Comparison of ENCODE assay signal across 15 cellular contexts in the genomic region with DNA sequence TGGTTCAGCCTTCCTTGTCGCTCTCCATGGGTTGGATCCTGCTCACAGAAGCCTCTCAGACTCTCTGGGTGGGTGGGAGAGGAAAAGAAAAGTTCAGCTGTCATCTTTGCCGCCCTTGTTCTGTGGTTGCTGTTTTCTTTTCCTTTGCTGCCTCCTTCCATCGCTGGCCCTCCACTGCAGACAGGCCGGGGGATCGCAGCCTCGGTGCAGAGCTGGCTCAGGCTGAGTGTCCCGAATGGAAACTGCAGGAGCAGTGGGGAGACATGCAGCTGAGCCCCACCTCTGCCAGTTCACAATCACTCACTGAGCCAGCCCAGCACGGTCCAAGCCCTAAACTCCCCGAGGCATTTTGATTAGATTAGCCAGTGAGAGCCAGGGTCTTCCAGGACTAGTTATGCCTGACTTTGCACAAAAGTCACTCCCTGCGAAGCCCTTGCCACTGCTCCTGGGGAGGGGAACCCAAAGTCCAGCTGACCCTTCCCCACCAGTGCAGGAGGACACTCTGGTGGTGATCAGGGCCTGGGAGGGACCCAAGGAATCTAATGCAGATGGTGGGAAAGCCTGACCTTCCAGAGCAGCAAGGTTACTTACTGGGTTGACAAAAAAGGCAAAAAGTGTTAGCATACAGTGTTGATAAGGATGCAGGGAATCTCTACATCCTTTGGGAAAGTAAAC. TPM values are rescaled to one million over a fixed set of nuclear protein-coding genes. Genes with fewer than 3 reads are reported as not detected.
DNase-seq lines count a peak whose midpoint lies in the region; ATAC-seq and TF ChIP-seq lines count a peak whose summit lies in the region.
"Had no signal": no experiment of that assay in that cellular context is flagged by ENCODE, and none has a peak within 500 bp of the region (broad histone marks: within the 10 kb centered on the region; RNA-seq: fewer than 3 reads in every experiment).

No MANE protein-coding gene starts in this region.

- H3K4me1 Mint-ChIP-seq in WTC11 (peaks cover 48% of the 10 kb centered on the region), endothelial cell (ENCODE audit: unreplicated experiment) (peaks cover 37% of the 10 kb centered on the region), nephron (peaks cover 30% of the 10 kb centered on the region)

- H3K36me3 ChIP-seq in ES-I3 (ENCODE audit: insufficient read depth, low read length) = no peaks in the 10 kb centered on the region

- ATAC-seq in WTC11 = peak; percentile 11
- ATAC-seq in sciatic nerve = no peak
- no peak for ATAC-seq in HG03457 (IDR thresholded peaks at IDR 0.05; ENCODE audit: unreplicated experiment)
- ATAC-seq: PC-3 had no signal

- intact Hi-C loops in sciatic nerve (cut with DNase I) = no loop called here

- H3K9me3 Mint-ChIP-seq in WTC11 (no peaks in the 10 kb centered on the region), endothelial cell (ENCODE audit: unreplicated experiment) (no peaks in the 10 kb centered on the region), nephron (peaks cover 4% of the 10 kb centered on the region)

- peak overlapping the region; percentile 25; the same call in 1 of the 2 replicates for H3K9ac ChIP-seq in ES-I3 (ENCODE audit: low read depth, low read length)

- H3K9me3 ChIP-seq in ES-I3 (ENCODE audit: control insufficient read depth, insufficient read depth, low read length) = no peaks in the 10 kb centered on the region
- H3K9me3 ChIP-seq: Caco-2 had no signal

- H3K27ac Mint-ChIP-seq in WTC11 (no peak overlapping the region), endothelial cell (ENCODE audit: unreplicated experiment) (no peak overlapping the region), nephron (no peak overlapping the region)

- H3K27me3 Mint-ChIP-seq in WTC11 (ENCODE audit: low read depth) (peaks cover 98% of the 10 kb centered on the region), endothelial cell (ENCODE audit: unreplicated experiment) (peaks cover 17% of the 10 kb centered on the region), nephron (ENCODE audit: low read depth) (peaks cover 90% of the 10 kb centered on the region)

- TF ChIP-seq CTCF in WTC11 (IDR thresholded peaks at IDR 0.05) (no peak), endothelial cell (IDR thresholded peaks at IDR 0.05; ENCODE audit: unreplicated experiment) (no peak), nephron (IDR thresholded peaks at IDR 0.05; ENCODE audit: unreplicated experiment in 3 of 3) (peak in 2 of 3 experiments; percentile 13 to 33)

- peaks cover 6% of the 10 kb centered on the region; the same call in 1 of the 2 replicates for H3K4me1 ChIP-seq in ES-I3 (ENCODE audit: insufficient read depth, low read length)
- H3K4me1 ChIP-seq: Caco-2 had no signal

- CTCF ChIA-PET in WTC11 (lab: Charles Lee) = interaction anchor here (0.7 to 4.0 kb wide), 9 partner anchors 10 to 571 kb away, joined by 3 to 21 read pairs (median 4); no protein-coding TSS in a partner anchor

- no peaks in the 10 kb centered on the region for H3K36me3 Mint-ChIP-seq in WTC11
- peaks cover 5% of the 10 kb centered on the region for H3K36me3 Mint-ChIP-seq in endothelial cell (ENCODE audit: low read depth, unreplicated experiment)
- H3K36me3 Mint-ChIP-seq in nephron (ENCODE audit: low read depth) = no peaks in the 10 kb centered on the region

- peak; percentile 35 for DNase-seq in WTC11 (ENCODE audit: low spot score)
- DNase-seq in endothelial cell (ENCODE audit: low spot score) = peak; percentile 16
- no peak for DNase-seq in NCI-H1092 (lab: John Stamatoyannopoulos, UW)
- no peak for DNase-seq in medulla oblongata (ENCODE audit: extremely low spot score)
- no peak for DNase-seq in sciatic nerve (ENCODE audit: low spot score)
- DNase-seq: Caco-2, HCEC 1CT, NCI-H146, NCI-H2081 treated with DMSO at 0.1 percent for 48 hours, NCI-H2227 treated with DMSO at 0.1 percent for 48 hours, NCI-H526 treated with DMSO at 0.1 percent for 48 hours, PC-3 had no signal

- POLR2A ChIA-PET in WTC11 (lab: Charles Lee) = no interaction called here

- H3K4me3 Mint-ChIP-seq in WTC11 = peak overlapping the region; percentile 18; the same call in 1 of the 2 replicates
- peak overlapping the region; percentile 22 for H3K4me3 Mint-ChIP-seq in endothelial cell (ENCODE audit: unreplicated experiment)
- H3K4me3 Mint-ChIP-seq in nephron = no peak overlapping the region

TF ChIP-seq in WTC11, 78 proteins besides CTCF, POLR2A, EP300 and RAD21 (continues in another document):
- TF ChIP-seq RELA (CRISPR knock-in tag; IDR thresholded peaks at IDR 0.05; ENCODE audit: borderline replicate concordance) (no peak), GTF2I (CRISPR knock-in tag; conservative IDR thresholded peaks at IDR 0.05) (no peak), CREM (CRISPR knock-in tag; IDR thresholded peaks at IDR 0.05) (no peak), NFE2L1 (CRISPR knock-in tag; IDR thresholded peaks at IDR 0.05) (no peak), NR2C2 (CRISPR knock-in tag; IDR thresholded peaks at IDR 0.05) (no peak), NFYB (CRISPR knock-in tag; conservative IDR thresholded peaks at IDR 0.05; ENCODE audit: low read depth) (no peak), EMX1 (CRISPR knock-in tag; IDR thresholded peaks at IDR 0.05) (no peak), KAT7 (CRISPR knock-in tag; IDR thresholded peaks at IDR 0.05; ENCODE audit: borderline replicate concordance) (no peak)
- TF ChIP-seq, protein P1, sequence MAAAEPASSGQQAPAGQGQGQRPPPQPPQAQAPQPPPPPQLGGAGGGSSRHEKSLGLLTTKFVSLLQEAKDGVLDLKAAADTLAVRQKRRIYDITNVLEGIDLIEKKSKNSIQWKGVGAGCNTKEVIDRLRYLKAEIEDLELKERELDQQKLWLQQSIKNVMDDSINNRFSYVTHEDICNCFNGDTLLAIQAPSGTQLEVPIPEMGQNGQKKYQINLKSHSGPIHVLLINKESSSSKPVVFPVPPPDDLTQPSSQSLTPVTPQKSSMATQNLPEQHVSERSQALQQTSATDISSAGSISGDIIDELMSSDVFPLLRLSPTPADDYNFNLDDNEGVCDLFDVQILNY (CRISPR knock-in tag; IDR thresholded peaks at IDR 0.05) = no peak
- TF ChIP-seq, protein P2, sequence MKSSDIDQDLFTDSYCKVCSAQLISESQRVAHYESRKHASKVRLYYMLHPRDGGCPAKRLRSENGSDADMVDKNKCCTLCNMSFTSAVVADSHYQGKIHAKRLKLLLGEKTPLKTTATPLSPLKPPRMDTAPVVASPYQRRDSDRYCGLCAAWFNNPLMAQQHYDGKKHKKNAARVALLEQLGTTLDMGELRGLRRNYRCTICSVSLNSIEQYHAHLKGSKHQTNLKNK (CRISPR knock-in tag; IDR thresholded peaks at IDR 0.05) = no peak
- TF ChIP-seq, protein P3, sequence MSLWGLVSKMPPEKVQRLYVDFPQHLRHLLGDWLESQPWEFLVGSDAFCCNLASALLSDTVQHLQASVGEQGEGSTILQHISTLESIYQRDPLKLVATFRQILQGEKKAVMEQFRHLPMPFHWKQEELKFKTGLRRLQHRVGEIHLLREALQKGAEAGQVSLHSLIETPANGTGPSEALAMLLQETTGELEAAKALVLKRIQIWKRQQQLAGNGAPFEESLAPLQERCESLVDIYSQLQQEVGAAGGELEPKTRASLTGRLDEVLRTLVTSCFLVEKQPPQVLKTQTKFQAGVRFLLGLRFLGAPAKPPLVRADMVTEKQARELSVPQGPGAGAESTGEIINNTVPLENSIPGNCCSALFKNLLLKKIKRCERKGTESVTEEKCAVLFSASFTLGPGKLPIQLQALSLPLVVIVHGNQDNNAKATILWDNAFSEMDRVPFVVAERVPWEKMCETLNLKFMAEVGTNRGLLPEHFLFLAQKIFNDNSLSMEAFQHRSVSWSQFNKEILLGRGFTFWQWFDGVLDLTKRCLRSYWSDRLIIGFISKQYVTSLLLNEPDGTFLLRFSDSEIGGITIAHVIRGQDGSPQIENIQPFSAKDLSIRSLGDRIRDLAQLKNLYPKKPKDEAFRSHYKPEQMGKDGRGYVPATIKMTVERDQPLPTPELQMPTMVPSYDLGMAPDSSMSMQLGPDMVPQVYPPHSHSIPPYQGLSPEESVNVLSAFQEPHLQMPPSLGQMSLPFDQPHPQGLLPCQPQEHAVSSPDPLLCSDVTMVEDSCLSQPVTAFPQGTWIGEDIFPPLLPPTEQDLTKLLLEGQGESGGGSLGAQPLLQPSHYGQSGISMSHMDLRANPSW (CRISPR knock-in tag; conservative IDR thresholded peaks at IDR 0.05; ENCODE audit: low read depth) = no peak
- TF ChIP-seq, protein P4, sequence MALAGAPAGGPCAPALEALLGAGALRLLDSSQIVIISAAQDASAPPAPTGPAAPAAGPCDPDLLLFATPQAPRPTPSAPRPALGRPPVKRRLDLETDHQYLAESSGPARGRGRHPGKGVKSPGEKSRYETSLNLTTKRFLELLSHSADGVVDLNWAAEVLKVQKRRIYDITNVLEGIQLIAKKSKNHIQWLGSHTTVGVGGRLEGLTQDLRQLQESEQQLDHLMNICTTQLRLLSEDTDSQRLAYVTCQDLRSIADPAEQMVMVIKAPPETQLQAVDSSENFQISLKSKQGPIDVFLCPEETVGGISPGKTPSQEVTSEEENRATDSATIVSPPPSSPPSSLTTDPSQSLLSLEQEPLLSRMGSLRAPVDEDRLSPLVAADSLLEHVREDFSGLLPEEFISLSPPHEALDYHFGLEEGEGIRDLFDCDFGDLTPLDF (CRISPR knock-in tag; IDR thresholded peaks at IDR 0.05) = no peak
- TF ChIP-seq, protein P5, sequence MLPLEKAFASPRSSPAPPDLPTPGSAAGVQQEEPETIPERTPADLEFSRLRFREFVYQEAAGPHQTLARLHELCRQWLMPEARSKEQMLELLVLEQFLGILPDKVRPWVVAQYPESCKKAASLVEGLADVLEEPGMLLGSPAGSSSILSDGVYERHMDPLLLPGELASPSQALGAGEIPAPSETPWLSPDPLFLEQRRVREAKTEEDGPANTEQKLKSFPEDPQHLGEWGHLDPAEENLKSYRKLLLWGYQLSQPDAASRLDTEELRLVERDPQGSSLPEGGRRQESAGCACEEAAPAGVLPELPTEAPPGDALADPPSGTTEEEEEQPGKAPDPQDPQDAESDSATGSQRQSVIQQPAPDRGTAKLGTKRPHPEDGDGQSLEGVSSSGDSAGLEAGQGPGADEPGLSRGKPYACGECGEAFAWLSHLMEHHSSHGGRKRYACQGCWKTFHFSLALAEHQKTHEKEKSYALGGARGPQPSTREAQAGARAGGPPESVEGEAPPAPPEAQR (CRISPR knock-in tag; IDR thresholded peaks at IDR 0.05) = no peak

RNA-seq across cellular contexts. Expression of a gene that starts 14.0 kb away (rescaled TPM):
- total RNA-seq in WTC11 (2021) (0.21 to 0.66 TPM (median 0.50 TPM) in 3 replicates), endothelial cell (ENCODE audit: unreplicated experiment) (39.6 TPM), sciatic nerve (90.1 TPM)
- total RNA-seq: Caco-2, PC-3 had no signal

Comparison
In these comparisons a context has a peak if more than half of its experiments do, and no peak if none do; other contexts are left out.
1. DNase-seq: peak in WTC11 (single experiment) and endothelial cell (single experiment); none in NCI-H1092 (single experiment), medulla oblongata (single experiment) and sciatic nerve (single experiment).
2. H3K4me3 Mint-ChIP-seq: peak in WTC11 (single experiment) and endothelial cell (single experiment); none in nephron (0 of 3).
3. CTCF ChIP-seq: peak in nephron (2 of 3); none in WTC11 (single experiment) and endothelial cell (single experiment).
4. RNA of a gene that starts 14.0 kb away (total RNA-seq): 90.1 TPM in sciatic nerve (single experiment) and 39.6 TPM in endothelial cell (single experiment); 0.21 to 0.66 TPM in WTC11; every median in the first group is over 10 times any median in the second.